ENCODE assay signal across 14 cellular contexts in genomic region chr3:5071061-5071460, GRCh38. TPM values are rescaled to one million over a fixed set of nuclear protein-coding genes. Genes with fewer than 3 reads are reported as not detected.
DNase-seq lines count a peak whose midpoint lies in the region; ATAC-seq and TF ChIP-seq lines count a peak whose summit lies in the region.
"Had no signal": no experiment of that assay in that cellular context is flagged by ENCODE, and none has a peak within 500 bp of the region (broad histone marks: within the 10 kb centered on the region; RNA-seq: fewer than 3 reads in every experiment).

No MANE protein-coding gene starts in this region.

- DNase-seq in H4 (ENCODE audit: low spot score) = peak; percentile 73
- DNase-seq in RWPE1 (ENCODE audit: low spot score) = peak; percentile 26
- DNase-seq in fibroblast of mammary gland (ENCODE audit: low read depth) = peak; percentile 83
- DNase-seq in stimulated activated naive CD8-positive, alpha-beta T cell treated with anti-CD3 and anti-CD28 coated beads, Interleukin-15, Interleukin-2, amounts not matched to agents 100 U/mL and 50 U/mL, for 24 hours = no peak
- no peak for DNase-seq in T-helper 17 cell
- DNase-seq: DMS79 treated with DMSO at 0.1 percent for 48 hours, SHP77 treated with DMSO at 0.1 percent for 48 hours, upper lobe of left lung had no signal

- H3K36me3 Mint-ChIP-seq in T-helper 17 cell (ENCODE audit: low read depth) = peaks cover 2% of the 10 kb centered on the region

- H3K4me3 Mint-ChIP-seq in T-helper 17 cell = no peak overlapping the region
- H3K4me3 Mint-ChIP-seq: activated T-helper 1 cell treated with anti-CD3 and anti-CD28 coated beads, Interleukin-12 subunit alpha, Interleukin-12 subunit beta, Interleukin-2, Interleukin-4 antibody, amounts not matched to agents 30 ng/mL and 10 ng/mL and 1 ng/mL, durations not matched to agents 14 hours and 24 hours and 36 hours had no signal

- peaks cover 37% of the 10 kb centered on the region for H3K27me3 Mint-ChIP-seq in T-helper 17 cell

- POLR2A ChIA-PET in RWPE1 (lab: Yijun Ruan, JAX; ENCODE audit: low non-redundant PET) = no interaction called here

- H3K4me3 ChIP-seq in fibroblast of mammary gland (ENCODE audit: control insufficient read depth, low read depth, low read length) = no peak overlapping the region
- H3K4me3 ChIP-seq: coronary artery, right atrium auricular region, upper lobe of left lung had no signal

- H3K9me3 ChIP-seq in T-helper 17 cell (ENCODE audit: control insufficient read depth, low read length, poor library complexity, severe bottlenecking) = no peaks in the 10 kb centered on the region
- H3K9me3 ChIP-seq: right atrium auricular region, upper lobe of left lung had no signal

- ATAC-seq in stimulated activated naive CD8-positive, alpha-beta T cell treated with anti-CD3 and anti-CD28 coated beads, Interleukin-15, Interleukin-2, amounts not matched to agents 100 U/mL and 50 U/mL, for 24 hours = peak; percentile 68
- no peak for ATAC-seq in T-helper 17 cell
- ATAC-seq in HG02840 (IDR thresholded peaks at IDR 0.05; ENCODE audit: low FRiP score, unreplicated experiment) = no peak
- ATAC-seq in HG02884 (IDR thresholded peaks at IDR 0.05; ENCODE audit: unreplicated experiment) = no peak
- ATAC-seq: HepG2 had no signal

- no peak overlapping the region for H3K27ac Mint-ChIP-seq in T-helper 17 cell
- H3K27ac Mint-ChIP-seq: activated T-helper 1 cell treated with anti-CD3 and anti-CD28 coated beads, Interleukin-12 subunit alpha, Interleukin-12 subunit beta, Interleukin-2, Interleukin-4 antibody, amounts not matched to agents 30 ng/mL and 10 ng/mL and 1 ng/mL, durations not matched to agents 14 hours and 24 hours and 36 hours had no signal

- H3K27ac ChIP-seq in RWPE1 = peak overlapping the region; percentile 89
- H3K27ac ChIP-seq: coronary artery, right atrium auricular region, upper lobe of left lung had no signal

- TF ChIP-seq CTCF in RWPE1 (conservative IDR thresholded peaks at IDR 0.05; ENCODE audit: low read depth) (peak; percentile 36), fibroblast of mammary gland (conservative IDR thresholded peaks at IDR 0.05; ENCODE audit: control insufficient read depth, insufficient read depth, low read depth, low read length) (no peak)

- H3K4me1 Mint-ChIP-seq in T-helper 17 cell = no peaks in the 10 kb centered on the region

- CTCF ChIA-PET in RWPE1 (lab: Yijun Ruan, JAX) = no interaction called here

RNA-seq across cellular contexts. Expression of gene ARL8B, which starts 51.0 kb away (rescaled TPM):
- 46.9 and 49.3 TPM in 2 replicates for total RNA-seq in H4 (2014; rRNA removed; shearing (Covaris generic))
- 10 to 100 TPM; 39.2 to 52.9 TPM for total RNA-seq in T-helper 17 cell

Comparison
In these comparisons a context has a peak if more than half of its experiments do, and no peak if none do; other contexts are left out.
1. DNase-seq: peak in H4 (single experiment), RWPE1 (single experiment) and fibroblast of mammary gland (single experiment); none in stimulated activated naive CD8-positive, alpha-beta T cell treated with anti-CD3 and anti-CD28 coated beads, Interleukin-15, Interleukin-2, amounts not matched to agents 100 U/mL and 50 U/mL, for 24 hours (single experiment) and T-helper 17 cell (0 of 3).